22 cellular contexts compared by ENCODE assay signal in the genomic region with DNA sequence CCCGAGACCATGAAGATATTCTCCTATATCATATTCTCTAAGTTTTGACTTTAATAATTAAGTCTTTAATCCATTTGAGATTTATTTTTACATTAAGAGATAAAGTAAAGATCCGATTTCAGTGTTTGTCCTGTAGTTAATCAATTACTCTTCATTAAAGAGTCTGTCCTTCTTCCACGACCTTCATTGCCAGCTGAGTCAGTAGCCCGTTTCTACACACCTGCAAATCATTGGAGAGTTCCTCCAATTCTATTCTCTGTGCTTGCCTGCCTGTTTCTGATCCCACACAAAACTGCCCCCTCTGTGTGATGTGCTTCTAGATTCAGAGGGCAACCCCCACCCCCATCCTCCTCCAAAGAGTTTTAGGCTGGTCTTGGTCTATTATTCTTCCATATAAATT.
"Had no signal": no experiment of that assay in that cellular context is flagged by ENCODE, and none has a peak within 500 bp of the region (broad histone marks: within the 10 kb centered on the region; RNA-seq: fewer than 3 reads in every experiment).

No MANE protein-coding gene starts in this region.

- FAIRE-seq: frontal cortex, keratinocyte had no signal

- H3K27ac Mint-ChIP-seq: effector memory CD8-positive, alpha-beta T cell; immature natural killer cell; memory B cell; natural killer cell; stimulated activated naive B cell treated with anti-CD40 and anti-IgM and Interleukin-4, amounts not matched to agents 10 μg/mL and 1 μg/mL and 100 μg/mL, for 72 hours; stimulated activated naive CD8-positive, alpha-beta T cell treated with anti-CD3 and anti-CD28 coated beads, Interleukin-15, Interleukin-2, amounts not matched to agents 100 ng/mL and 50 ng/mL, for 24 hours had no signal

- H3K36me3 Mint-ChIP-seq: immature natural killer cell; memory B cell; natural killer cell; stimulated activated naive B cell treated with anti-CD40 and anti-IgM and Interleukin-4, amounts not matched to agents 10 μg/mL and 1 μg/mL and 100 μg/mL, for 72 hours had no signal

- H3K4me3 ChIP-seq: coronary artery, lung, ovary, skin epidermis, spleen, suprapubic skin, transverse colon, upper lobe of right lung, uterus had no signal

- H3K4me1 ChIP-seq: spleen, suprapubic skin, transverse colon, upper lobe of right lung, uterus had no signal

- ATAC-seq: effector memory CD8-positive, alpha-beta T cell; natural killer cell; right cardiac atrium; stimulated activated naive B cell treated with anti-CD40 and anti-IgM and Interleukin-4, amounts not matched to agents 10 μg/mL and 1 μg/mL and 100 μg/mL, for 72 hours; upper lobe of right lung had no signal

- H3K27me3 ChIP-seq: ovary, spleen, suprapubic skin, upper lobe of right lung, uterus had no signal

- H3K4me3 Mint-ChIP-seq: effector memory CD8-positive, alpha-beta T cell; immature natural killer cell; memory B cell; natural killer cell; stimulated activated naive B cell treated with anti-CD40 and anti-IgM and Interleukin-4, amounts not matched to agents 10 μg/mL and 1 μg/mL and 100 μg/mL, for 72 hours; stimulated activated naive CD8-positive, alpha-beta T cell treated with anti-CD3 and anti-CD28 coated beads, Interleukin-15, Interleukin-2, amounts not matched to agents 100 ng/mL and 50 ng/mL, for 24 hours had no signal

- H3K4me1 Mint-ChIP-seq: immature natural killer cell; memory B cell; natural killer cell; stimulated activated naive B cell treated with anti-CD40 and anti-IgM and Interleukin-4, amounts not matched to agents 10 μg/mL and 1 μg/mL and 100 μg/mL, for 72 hours had no signal

- DNase-seq: dermis blood vessel endothelial cell; effector memory CD8-positive, alpha-beta T cell; hypothalamus; immature natural killer cell; natural killer cell; occipital lobe; ovary; right cardiac atrium; spleen; stimulated activated CD4-positive, alpha-beta T cell treated with anti-CD3 and anti-CD28 coated beads, Interleukin-4, amount 100 ng/mL, for 4 hours; stimulated activated naive B cell treated with anti-CD40 and anti-IgM and Interleukin-4, amounts not matched to agents 10 μg/mL and 1 μg/mL and 100 μg/mL, for 72 hours; transverse colon; upper lobe of right lung; uterus had no signal

- H3K9me3 ChIP-seq: ovary, transverse colon, uterus had no signal

- H3K27ac ChIP-seq: coronary artery, ovary, skin epidermis, spleen, suprapubic skin, transverse colon, upper lobe of right lung, uterus had no signal

- H3K36me3 ChIP-seq: ovary, spleen, suprapubic skin, transverse colon, upper lobe of right lung, uterus had no signal
